Comparison of ENCODE assay signal across 1 cellular context in the genomic region with DNA sequence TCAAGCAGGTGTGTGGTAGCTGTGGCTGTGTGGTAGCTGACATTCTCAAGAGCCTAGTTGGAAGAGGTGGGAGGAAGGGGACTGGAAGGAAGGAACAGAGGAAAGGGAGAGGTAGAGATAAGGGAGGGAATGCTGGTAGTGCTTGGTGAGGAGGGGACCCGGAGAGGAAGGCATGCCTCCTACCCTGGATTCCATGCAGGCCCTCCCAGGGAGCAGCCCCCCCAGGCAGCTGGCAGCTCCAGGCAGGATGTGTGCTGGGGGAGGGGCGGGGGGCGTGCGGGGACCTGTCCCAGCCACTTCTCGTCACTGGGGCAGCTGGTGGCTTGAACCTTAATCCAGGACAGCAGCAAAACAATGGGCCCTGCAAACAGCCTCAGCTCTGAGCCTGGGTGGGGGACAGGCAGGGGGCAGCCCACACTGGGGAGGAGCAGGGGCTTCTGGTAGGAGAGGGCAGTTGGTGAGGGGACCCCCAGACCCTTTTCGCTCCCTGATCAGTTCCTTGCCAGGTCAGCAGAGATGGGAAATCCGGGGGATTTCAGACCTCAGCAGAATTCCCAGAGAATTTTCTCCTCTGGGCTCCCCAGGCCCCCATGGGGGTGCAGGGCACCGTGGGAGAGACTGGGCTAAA.
TF ChIP-seq lines count a peak whose summit lies in the region.

No MANE protein-coding gene starts in this region.

TF ChIP-seq in H1, 55 proteins besides CTCF, POLR2A, EP300 and RAD21 (continued from another document):
- TF ChIP-seq USF2 (IDR thresholded peaks at IDR 0.05; ENCODE audit: low read length), result no peak
- no peak for TF ChIP-seq KDM4A (IDR thresholded peaks at IDR 0.05; ENCODE audit: low read depth, low read length, severe bottlenecking)
